ENCODE assay signal across 13 cellular contexts in the genomic region with DNA sequence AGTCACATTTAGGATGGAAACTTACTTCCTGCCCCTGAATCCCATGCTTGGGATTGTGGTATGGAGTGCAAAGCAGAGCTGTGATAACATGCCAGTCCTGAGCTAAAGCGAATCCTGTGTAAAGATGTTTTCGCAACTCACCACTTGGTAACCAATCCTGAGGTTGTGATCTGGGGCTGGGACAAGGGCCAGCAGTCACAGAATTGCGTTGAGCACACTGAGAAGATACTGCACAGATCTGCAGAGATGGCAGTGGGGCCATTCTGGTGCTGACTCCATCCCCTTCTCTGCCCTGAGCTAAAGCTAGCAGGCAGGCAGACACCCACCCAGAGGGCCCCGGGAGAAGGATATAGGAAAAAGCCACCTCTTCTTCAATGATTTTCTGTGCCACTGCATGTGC.
DNase-seq lines count a peak whose midpoint lies in the region; ATAC-seq, FAIRE-seq and TF ChIP-seq lines count a peak whose summit lies in the region.
"Had no signal": no experiment of that assay in that cellular context is flagged by ENCODE, and none has a peak within 500 bp of the region (broad histone marks: within the 10 kb centered on the region; RNA-seq: fewer than 3 reads in every experiment).

No MANE protein-coding gene starts in this region.

- TF ChIP-seq EP300 in sigmoid colon (IDR thresholded peaks at IDR 0.05), result no peak

- no peak for TF ChIP-seq POLR2A in sigmoid colon (IDR thresholded peaks at IDR 0.05)

- intact Hi-C loops in sigmoid colon (cut with DNase I), result loop anchor here (2.0 to 5.0 kb wide), 2 partner anchors 107 to 182 kb away; no protein-coding TSS in a partner anchor

- H3K36me3 Mint-ChIP-seq in activated naive CD8-positive, alpha-beta T cell treated with anti-CD3 and anti-CD28 coated beads for 36 hours, result peaks cover 39% of the 10 kb centered on the region
- peaks cover 10 to 24% of the 10 kb centered on the region in 2 donors for H3K36me3 Mint-ChIP-seq in activated T-cell treated with anti-CD3 and anti-CD28 coated beads, Interleukin-2, amount 50 U/mL, for 72 hours (ENCODE audit: insufficient read depth in 2 of 2)

- WGBS in sigmoid colon, 2 donors, result 26 to 65% methylated on average over 4 of the region's 4 CpGs

- no peaks in the 10 kb centered on the region for H3K9me3 ChIP-seq in sigmoid colon

- no peak overlapping the region for H3K4me3 ChIP-seq in bronchial epithelial cell (ENCODE audit: low read depth, low read length)
- no peak overlapping the region for H3K4me3 ChIP-seq in sigmoid colon
- H3K4me3 ChIP-seq: SK-N-MC, tibial nerve had no signal

- H3K27ac Mint-ChIP-seq in activated naive CD8-positive, alpha-beta T cell treated with anti-CD3 and anti-CD28 coated beads for 36 hours, result no peak overlapping the region
- no peak overlapping the region for H3K27ac Mint-ChIP-seq in activated T-cell treated with anti-CD3 and anti-CD28 coated beads, Interleukin-2, amount 50 U/mL, for 72 hours
- H3K27ac Mint-ChIP-seq: dendritic cell treated with granulocyte-macrophage colony-stimulating factor and Interleukin-4, amounts not matched to agents 40 ng/mL and 50 ng/mL, for 4 days had no signal

- H3K27me3 ChIP-seq in bronchial epithelial cell (ENCODE audit: control insufficient read depth, insufficient read depth, low read length) (no peaks in the 10 kb centered on the region), sigmoid colon (no peaks in the 10 kb centered on the region)
- H3K27me3 ChIP-seq: tibial nerve had no signal

- peaks cover 0 to 70% (median 57%) of the 10 kb centered on the region in 4 donors for H3K4me1 ChIP-seq in sigmoid colon

- H3K9me3 Mint-ChIP-seq in activated naive CD8-positive, alpha-beta T cell treated with anti-CD3 and anti-CD28 coated beads for 36 hours, result peaks cover 8% of the 10 kb centered on the region
- H3K9me3 Mint-ChIP-seq in activated T-cell treated with anti-CD3 and anti-CD28 coated beads, Interleukin-2, amount 50 U/mL, for 72 hours, result peaks cover 1 to 4% of the 10 kb centered on the region in 2 donors

- no peak overlapping the region for H3K4me3 Mint-ChIP-seq in activated naive CD8-positive, alpha-beta T cell treated with anti-CD3 and anti-CD28 coated beads for 36 hours
- H3K4me3 Mint-ChIP-seq in activated T-cell treated with anti-CD3 and anti-CD28 coated beads, Interleukin-2, amount 50 U/mL, for 72 hours, result no peak overlapping the region
- H3K4me3 Mint-ChIP-seq: dendritic cell treated with granulocyte-macrophage colony-stimulating factor and Interleukin-4, amounts not matched to agents 40 ng/mL and 50 ng/mL, for 4 days had no signal

- DNase-seq in HTR-8/SVneo (ENCODE audit: insufficient read length, low spot score) (no peak), bronchial epithelial cell (ENCODE audit: low read depth) (peak; percentile 4), hepatic stellate cell (ENCODE audit: low spot score) (peak; percentile 46), sigmoid colon (peak; percentile 90), NCI-H526 treated with DMSO at 0.1 percent for 48 hours (lab: John Stamatoyannopoulos, UW) (no peak)
- DNase-seq in activated naive CD8-positive, alpha-beta T cell treated with anti-CD3 and anti-CD28 coated beads for 36 hours, result no peak
- DNase-seq in activated T-cell treated with anti-CD3 and anti-CD28 coated beads, Interleukin-2, amount 50 U/mL, for 72 hours, result no peak
- DNase-seq: Karpas-422, NCI-H774 had no signal

- FAIRE-seq in HTR-8/SVneo (lab: Jason Lieb, UNC) (peak; percentile 16), bronchial epithelial cell (lab: Jason Lieb, UNC) (no peak)

- TF ChIP-seq CTCF in bronchial epithelial cell (IDR thresholded peaks at IDR 0.05; ENCODE audit: insufficient read depth, low read length, severe bottlenecking), result no peak
- TF ChIP-seq CTCF in sigmoid colon (IDR thresholded peaks at IDR 0.05), result no peak

- no peak for ATAC-seq in GM19455 (IDR thresholded peaks at IDR 0.05; ENCODE audit: unreplicated experiment)
- no peak for ATAC-seq in activated T-cell treated with anti-CD3 and anti-CD28 coated beads, Interleukin-2, amount 50 U/mL, for 72 hours (replicated peaks in 1 of 2)

- peaks cover 18% of the 10 kb centered on the region for H3K4me1 Mint-ChIP-seq in activated naive CD8-positive, alpha-beta T cell treated with anti-CD3 and anti-CD28 coated beads for 36 hours
- H3K4me1 Mint-ChIP-seq in activated T-cell treated with anti-CD3 and anti-CD28 coated beads, Interleukin-2, amount 50 U/mL, for 72 hours (ENCODE audit: low read depth), result peaks cover 23% of the 10 kb centered on the region

- H3K27ac ChIP-seq in sigmoid colon, result peak overlapping the region; percentile 50 to 76 (median 64)
- H3K27ac ChIP-seq: SK-N-MC, tibial nerve had no signal

- no peaks in the 10 kb centered on the region for H3K27me3 Mint-ChIP-seq in activated naive CD8-positive, alpha-beta T cell treated with anti-CD3 and anti-CD28 coated beads for 36 hours
- no peaks in the 10 kb centered on the region for H3K27me3 Mint-ChIP-seq in activated T-cell treated with anti-CD3 and anti-CD28 coated beads, Interleukin-2, amount 50 U/mL, for 72 hours (ENCODE audit: low read depth)
- H3K27me3 Mint-ChIP-seq: dendritic cell treated with granulocyte-macrophage colony-stimulating factor and Interleukin-4, amounts not matched to agents 40 ng/mL and 50 ng/mL, for 4 days had no signal

- peaks cover 10% of the 10 kb centered on the region for H3K36me3 ChIP-seq in bronchial epithelial cell (ENCODE audit: control insufficient read depth, insufficient read depth, low read length)
- H3K36me3 ChIP-seq in sigmoid colon, result peaks cover 0 to 7% (median 0%) of the 10 kb centered on the region in 4 donors

Comparison
In these comparisons a context has a peak if more than half of its experiments do, and no peak if none do; other contexts are left out.
1. DNase-seq: peak in bronchial epithelial cell (single experiment), hepatic stellate cell (single experiment) and sigmoid colon (single experiment); none in HTR-8/SVneo (single experiment), activated naive CD8-positive, alpha-beta T cell treated with anti-CD3 and anti-CD28 coated beads for 36 hours (single experiment), activated T-cell treated with anti-CD3 and anti-CD28 coated beads, Interleukin-2, amount 50 U/mL, for 72 hours (0 of 2) and NCI-H526 treated with DMSO at 0.1 percent for 48 hours (single experiment).